9 cellular contexts compared by ENCODE assay signal in the genomic region with DNA sequence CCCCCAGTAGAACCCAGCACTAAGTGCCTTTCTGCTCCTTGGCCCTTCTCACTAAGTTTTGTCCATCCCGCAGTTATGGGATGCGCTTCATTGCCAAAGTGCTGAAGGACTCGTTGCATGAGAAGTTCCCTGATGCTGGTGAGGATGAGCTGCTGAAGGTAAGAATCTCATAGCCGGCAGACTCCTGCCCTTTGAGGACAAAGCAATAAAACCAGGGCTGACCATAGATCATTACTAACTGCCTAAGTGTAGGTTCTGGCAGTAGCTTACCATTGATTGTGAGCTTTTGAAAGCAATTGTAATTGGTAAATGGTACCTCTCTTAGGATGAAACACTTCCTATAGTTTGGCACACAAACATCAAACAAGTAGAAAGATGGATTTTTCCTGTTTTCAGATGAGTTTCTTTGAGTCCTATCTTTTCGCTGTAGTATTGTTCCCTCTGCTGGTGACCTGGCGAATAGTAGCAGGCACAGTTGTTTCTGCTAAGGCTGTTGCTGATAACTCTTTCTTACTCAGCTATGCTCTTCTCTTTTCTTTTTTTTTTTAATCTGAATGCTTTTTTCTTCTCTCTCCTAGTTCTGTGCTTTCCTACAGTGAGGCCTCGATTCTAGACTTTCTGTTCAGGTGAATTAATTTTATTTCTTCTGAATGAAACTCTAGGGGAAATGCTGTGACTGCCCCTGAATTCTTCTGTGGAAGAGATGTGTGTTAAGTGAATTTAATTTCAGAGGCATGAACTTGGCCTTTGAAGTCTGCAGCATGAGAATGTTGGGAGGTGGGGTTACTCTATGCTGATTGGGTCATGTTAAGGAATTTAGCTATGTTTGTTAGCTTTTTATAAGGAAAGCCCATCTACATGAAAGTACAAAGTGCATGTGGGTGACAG. TPM values are rescaled to one million over a fixed set of nuclear protein-coding genes. Genes with fewer than 3 reads are reported as not detected.
DNase-seq lines count a peak whose midpoint lies in the region; ATAC-seq and TF ChIP-seq lines count a peak whose summit lies in the region.
"Had no signal": no experiment of that assay in that cellular context is flagged by ENCODE, and none has a peak within 500 bp of the region (broad histone marks: within the 10 kb centered on the region; RNA-seq: fewer than 3 reads in every experiment).

No MANE protein-coding gene starts in this region.

- no peak overlapping the region for H3K4me3 ChIP-seq in WERI-Rb-1 (ENCODE audit: low read depth, low read length)
- H3K4me3 ChIP-seq in liver (ENCODE audit: low read depth in 1 of 3, low read length in 3 of 3) = no peak overlapping the region
- H3K4me3 ChIP-seq: BLaER1 had no signal

- H3K4me1 ChIP-seq in liver (ENCODE audit: control insufficient read depth in 4 of 4, insufficient read depth in 4 of 4, low read length in 3 of 4) = peaks cover 0 to 9% (median under 1%) of the 10 kb centered on the region in 4 donors

- peak; percentile 94 to 95 for TF ChIP-seq RAD21 in liver (IDR thresholded peaks at IDR 0.05)

- ATAC-seq in activated CD4-positive, CD25-positive, alpha-beta regulatory T cell treated with anti-CD3 and anti-CD28 coated beads, Interleukin-2, amount 50 U/mL, for 24 hours = no peak

- peak; percentile 13 for DNase-seq in DMS79 treated with DMSO at 0.1 percent for 48 hours (lab: John Stamatoyannopoulos, UW)
- no peak for DNase-seq in DMS79 (lab: John Stamatoyannopoulos, UW)
- peak; percentile 68 for DNase-seq in NAMALWA (ENCODE audit: low spot score)
- peak; percentile 27 for DNase-seq in WERI-Rb-1
- peak; percentile 55 to 69 for DNase-seq in dermis microvascular lymphatic vessel endothelial cell (ENCODE audit: low read depth in 2 of 2)
- peak; percentile 2 to 49 (median 34) for DNase-seq in stimulated activated naive CD4-positive, alpha-beta T cell (lab: John Stamatoyannopoulos, UW)

- H3K36me3 ChIP-seq in WERI-Rb-1 = peaks cover 45% of the 10 kb centered on the region
- H3K36me3 ChIP-seq in liver (ENCODE audit: control insufficient read depth in 4 of 4, insufficient read depth in 3 of 4, low read depth in 1 of 4, low read length in 3 of 4) = peaks cover 3 to 16% (median 10%) of the 10 kb centered on the region in 4 donors

- H3K27me3 ChIP-seq in WERI-Rb-1 (ENCODE audit: insufficient read depth, low read depth, severe bottlenecking) (no peaks in the 10 kb centered on the region), liver (ENCODE audit: control insufficient read depth in 4 of 4, insufficient read depth in 4 of 4, low read length in 3 of 4) (no peaks in the 10 kb centered on the region)
- H3K27me3 ChIP-seq: BLaER1 had no signal

- TF ChIP-seq CTCF in WERI-Rb-1 (IDR thresholded peaks at IDR 0.05; ENCODE audit: low read depth, low read length) = peak; percentile 69
- TF ChIP-seq CTCF in liver (IDR thresholded peaks at IDR 0.05; ENCODE audit: low read depth, low read length, missing input control) = peak; percentile 81

- H3K9me3 ChIP-seq in WERI-Rb-1 (ENCODE audit: severe bottlenecking) = no peaks in the 10 kb centered on the region
- H3K9me3 ChIP-seq in liver (ENCODE audit: control insufficient read depth in 4 of 4, low read length in 3 of 4) = no peaks in the 10 kb centered on the region
- H3K9me3 ChIP-seq: BLaER1 had no signal

- 54% methylated on average over 7 of the region's 7 CpGs for WGBS in liver

- H3K27ac ChIP-seq in WERI-Rb-1 (no peak overlapping the region), liver (ENCODE audit: low read depth in 1 of 2, low read length in 2 of 2) (no peak overlapping the region)
- H3K27ac ChIP-seq: BLaER1 had no signal

- no peak overlapping the region for H3K9ac ChIP-seq in liver (ENCODE audit: low read depth in 1 of 2, low read length in 2 of 2)
- H3K9ac ChIP-seq: BLaER1 had no signal

TF ChIP-seq in liver, 16 proteins besides CTCF, POLR2A, EP300 and RAD21:
- TF ChIP-seq SP1 (IDR thresholded peaks at IDR 0.05) (no peak), YY1 (IDR thresholded peaks at IDR 0.05) (no peak), JUND (IDR thresholded peaks at IDR 0.05) (no peak), EGR1 (IDR thresholded peaks at IDR 0.05; ENCODE audit: low read depth in 2 of 2) (no peak), NR2F2 (IDR thresholded peaks at IDR 0.05) (no peak), TAF1 (conservative IDR thresholded peaks at IDR 0.05) (no peak), HNF4G (IDR thresholded peaks at IDR 0.05) (no peak), FOXA1 (IDR thresholded peaks at IDR 0.05) (no peak), FOXA2 (IDR thresholded peaks at IDR 0.05) (no peak), GABPA (IDR thresholded peaks at IDR 0.05 in 1 of 2, conservative IDR thresholded peaks at IDR 0.05 in 1 of 2) (no peak), HNF4A (conservative IDR thresholded peaks at IDR 0.05) (no peak), RXRA (IDR thresholded peaks at IDR 0.05) (no peak)
- TF ChIP-seq, protein P1, sequence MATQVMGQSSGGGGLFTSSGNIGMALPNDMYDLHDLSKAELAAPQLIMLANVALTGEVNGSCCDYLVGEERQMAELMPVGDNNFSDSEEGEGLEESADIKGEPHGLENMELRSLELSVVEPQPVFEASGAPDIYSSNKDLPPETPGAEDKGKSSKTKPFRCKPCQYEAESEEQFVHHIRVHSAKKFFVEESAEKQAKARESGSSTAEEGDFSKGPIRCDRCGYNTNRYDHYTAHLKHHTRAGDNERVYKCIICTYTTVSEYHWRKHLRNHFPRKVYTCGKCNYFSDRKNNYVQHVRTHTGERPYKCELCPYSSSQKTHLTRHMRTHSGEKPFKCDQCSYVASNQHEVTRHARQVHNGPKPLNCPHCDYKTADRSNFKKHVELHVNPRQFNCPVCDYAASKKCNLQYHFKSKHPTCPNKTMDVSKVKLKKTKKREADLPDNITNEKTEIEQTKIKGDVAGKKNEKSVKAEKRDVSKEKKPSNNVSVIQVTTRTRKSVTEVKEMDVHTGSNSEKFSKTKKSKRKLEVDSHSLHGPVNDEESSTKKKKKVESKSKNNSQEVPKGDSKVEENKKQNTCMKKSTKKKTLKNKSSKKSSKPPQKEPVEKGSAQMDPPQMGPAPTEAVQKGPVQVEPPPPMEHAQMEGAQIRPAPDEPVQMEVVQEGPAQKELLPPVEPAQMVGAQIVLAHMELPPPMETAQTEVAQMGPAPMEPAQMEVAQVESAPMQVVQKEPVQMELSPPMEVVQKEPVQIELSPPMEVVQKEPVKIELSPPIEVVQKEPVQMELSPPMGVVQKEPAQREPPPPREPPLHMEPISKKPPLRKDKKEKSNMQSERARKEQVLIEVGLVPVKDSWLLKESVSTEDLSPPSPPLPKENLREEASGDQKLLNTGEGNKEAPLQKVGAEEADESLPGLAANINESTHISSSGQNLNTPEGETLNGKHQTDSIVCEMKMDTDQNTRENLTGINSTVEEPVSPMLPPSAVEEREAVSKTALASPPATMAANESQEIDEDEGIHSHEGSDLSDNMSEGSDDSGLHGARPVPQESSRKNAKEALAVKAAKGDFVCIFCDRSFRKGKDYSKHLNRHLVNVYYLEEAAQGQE (IDR thresholded peaks at IDR 0.05) = no peak
- TF ChIP-seq, protein P2, sequence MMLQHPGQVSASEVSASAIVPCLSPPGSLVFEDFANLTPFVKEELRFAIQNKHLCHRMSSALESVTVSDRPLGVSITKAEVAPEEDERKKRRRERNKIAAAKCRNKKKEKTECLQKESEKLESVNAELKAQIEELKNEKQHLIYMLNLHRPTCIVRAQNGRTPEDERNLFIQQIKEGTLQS (IDR thresholded peaks at IDR 0.05) = no peak
- TF ChIP-seq, protein P3, sequence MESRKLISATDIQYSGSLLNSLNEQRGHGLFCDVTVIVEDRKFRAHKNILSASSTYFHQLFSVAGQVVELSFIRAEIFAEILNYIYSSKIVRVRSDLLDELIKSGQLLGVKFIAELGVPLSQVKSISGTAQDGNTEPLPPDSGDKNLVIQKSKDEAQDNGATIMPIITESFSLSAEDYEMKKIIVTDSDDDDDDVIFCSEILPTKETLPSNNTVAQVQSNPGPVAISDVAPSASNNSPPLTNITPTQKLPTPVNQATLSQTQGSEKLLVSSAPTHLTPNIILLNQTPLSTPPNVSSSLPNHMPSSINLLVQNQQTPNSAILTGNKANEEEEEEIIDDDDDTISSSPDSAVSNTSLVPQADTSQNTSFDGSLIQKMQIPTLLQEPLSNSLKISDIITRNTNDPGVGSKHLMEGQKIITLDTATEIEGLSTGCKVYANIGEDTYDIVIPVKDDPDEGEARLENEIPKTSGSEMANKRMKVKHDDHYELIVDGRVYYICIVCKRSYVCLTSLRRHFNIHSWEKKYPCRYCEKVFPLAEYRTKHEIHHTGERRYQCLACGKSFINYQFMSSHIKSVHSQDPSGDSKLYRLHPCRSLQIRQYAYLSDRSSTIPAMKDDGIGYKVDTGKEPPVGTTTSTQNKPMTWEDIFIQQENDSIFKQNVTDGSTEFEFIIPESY (IDR thresholded peaks at IDR 0.05) = no peak
- TF ChIP-seq, protein P4, sequence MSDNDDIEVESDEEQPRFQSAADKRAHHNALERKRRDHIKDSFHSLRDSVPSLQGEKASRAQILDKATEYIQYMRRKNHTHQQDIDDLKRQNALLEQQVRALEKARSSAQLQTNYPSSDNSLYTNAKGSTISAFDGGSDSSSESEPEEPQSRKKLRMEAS (IDR thresholded peaks at IDR 0.05) = no peak

RNA-seq across cellular contexts. Expression of a gene that starts 47.4 kb away (rescaled TPM):
- total RNA-seq in dermis microvascular lymphatic vessel endothelial cell (6.8 and 10.7 TPM in 2 replicates), liver (10 to 100 TPM in 1 of 2 donors, 1 to 10 TPM in 1; 9.2 to 16.8 TPM)
- polyA plus RNA-seq in liver = 1 to 10 TPM; 5.1 to 6.0 TPM
